Comparison of ENCODE assay signal across 8 cellular contexts in the genomic region with DNA sequence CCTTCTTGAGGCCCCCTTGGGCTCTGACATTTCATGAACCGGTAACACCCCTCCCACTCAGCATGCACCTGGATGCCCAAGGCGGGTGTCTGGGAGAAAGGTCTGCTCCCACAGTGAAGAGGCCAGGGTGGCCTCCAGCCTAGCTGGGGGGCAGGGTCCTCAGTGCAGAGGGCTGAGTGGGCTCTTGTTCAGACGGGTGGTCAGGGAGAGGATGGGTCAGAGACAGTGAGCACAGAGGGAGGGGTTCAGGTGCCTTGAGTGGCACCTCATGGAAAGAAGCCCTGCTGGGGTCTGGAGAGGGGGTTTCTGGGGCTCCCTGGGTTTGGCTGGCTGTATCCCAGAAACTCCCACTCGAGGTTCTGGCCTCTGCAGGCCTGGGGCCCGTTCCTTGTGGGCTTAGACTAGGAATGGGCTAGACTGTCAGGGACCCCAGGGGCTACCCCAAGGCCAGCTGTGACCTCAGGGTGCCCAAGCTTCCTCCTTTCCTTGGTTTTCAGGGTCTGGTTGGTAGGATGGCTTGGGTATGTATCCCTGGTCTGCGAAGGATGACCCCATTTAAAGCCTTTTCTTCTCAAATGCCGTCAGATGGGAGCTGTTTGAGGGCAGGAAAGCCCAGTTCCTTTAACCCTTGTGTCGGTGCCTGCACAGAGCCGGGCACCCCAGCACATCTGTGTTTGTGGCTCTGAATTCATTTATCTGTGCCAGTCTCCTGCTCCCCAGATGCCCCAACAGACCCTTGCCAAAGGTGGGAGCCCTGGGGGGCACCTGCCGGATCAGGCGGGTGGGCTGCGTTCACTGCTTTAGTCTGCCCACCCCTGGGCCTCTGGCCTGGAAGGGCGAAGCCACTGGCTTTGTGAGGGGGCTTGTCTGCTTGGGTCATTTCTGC. TPM values are rescaled to one million over a fixed set of nuclear protein-coding genes. Genes with fewer than 3 reads are reported as not detected.
DNase-seq lines count a peak whose midpoint lies in the region; ATAC-seq, FAIRE-seq and TF ChIP-seq lines count a peak whose summit lies in the region.

No MANE protein-coding gene starts in this region.

- H3K4me1 Mint-ChIP-seq in neural crest cell: peaks cover 29% of the 10 kb centered on the region

- H3K36me3 Mint-ChIP-seq in neural crest cell (ENCODE audit: low read depth): no peaks in the 10 kb centered on the region

- no peak for FAIRE-seq in H54 (lab: Jason Lieb, UNC)

- H2BK15ac ChIP-seq in IMR-90 (ENCODE audit: low read depth, low read length): no peak overlapping the region

- no peaks in the 10 kb centered on the region for H3K27me3 ChIP-seq in IMR-90 (ENCODE audit: control insufficient read depth, insufficient read depth, low read length)
- H3K27me3 ChIP-seq in effector memory CD4-positive, alpha-beta T cell (replicated peaks; ENCODE audit: control insufficient read depth, insufficient read depth, low read length, poor library complexity, severe bottlenecking): peaks cover 17% of the 10 kb centered on the region

- H3K56ac ChIP-seq in IMR-90 (ENCODE audit: extremely low read depth, insufficient read depth, low read length): no peak overlapping the region

- peak overlapping the region; percentile 18 to 64; a peak in 2 of 4 replicates for H4K8ac ChIP-seq in IMR-90 (ENCODE audit: low read depth in 2 of 2, low read length in 2 of 2)

- H2BK120ac ChIP-seq in IMR-90 (ENCODE audit: low read depth, low read length): peak overlapping the region; percentile 68

- in situ Hi-C loops in IMR-90 (cut with MboI; ENCODE audit: low sequenced_read_pairs): no loop called here

- 80% methylated on average over 1 of the region's 13 CpGs; no CpG with 5 or more reads in 1 of the 2 experiments for WGBS in IMR-90 (ENCODE audit: extremely low coverage in 2 of 2, insufficient read length in 1 of 2), 2 experiments

- dilution Hi-C loops in IMR-90 (cut with HindIII; ENCODE audit: low sequenced_read_pairs, unreplicated experiment): no loop called here

- H3K79me1 ChIP-seq in IMR-90 (ENCODE audit: low read depth in 1 of 2, low read length in 2 of 2): peaks cover 9 to 26% of the 10 kb centered on the region in 2 experiments; a peak in 3 of 4 replicates

- intact Hi-C loops in IMR-90 (cut with micrococcal nuclease): loop anchor here (1.0 kb wide), 1 partner anchor 54 kb away; no protein-coding TSS in a partner anchor

- H2AK5ac ChIP-seq in IMR-90 (ENCODE audit: low read depth, low read length): peak overlapping the region; percentile 85

- no peaks in the 10 kb centered on the region for H3K9me3 ChIP-seq in IMR-90 (ENCODE audit: control insufficient read depth, insufficient read depth, low read length)
- no peaks in the 10 kb centered on the region for H3K9me3 ChIP-seq in effector memory CD4-positive, alpha-beta T cell (ENCODE audit: control insufficient read depth, low read length)

- no peak overlapping the region for H4K5ac ChIP-seq in IMR-90 (ENCODE audit: low read depth, low read length)

- H3K23ac ChIP-seq in IMR-90 (ENCODE audit: low read depth, low read length): peak overlapping the region; percentile 97

- H2BK20ac ChIP-seq in IMR-90 (ENCODE audit: low read depth, low read length): 0 out of 2 replicates have a peak overlapping the region, but pooled peaks have one; percentile 24

- POLR2A ChIA-PET in IMR-90 (lab: Charles Lee; ENCODE audit: unreplicated experiment): interaction anchor here (0.6 kb wide), 1 partner anchor 97 kb away, joined by 3 read pairs; no protein-coding TSS in a partner anchor

- peak overlapping the region; percentile 96 for H2AK9ac ChIP-seq in IMR-90 (replicated peaks; ENCODE audit: low read depth, low read length, poor library complexity)

- H3K9ac ChIP-seq in IMR-90 (ENCODE audit: low read depth, low read length): peak overlapping the region; percentile 86

- peak overlapping the region; percentile 89 for H3K4me3 Mint-ChIP-seq in neural crest cell

- no peak overlapping the region; the same call in 1 of the 2 replicates for H3K18ac ChIP-seq in IMR-90 (ENCODE audit: low read depth, low read length)

- H3K27ac ChIP-seq in IMR-90 (ENCODE audit: insufficient read depth, low read length): no peak overlapping the region
- no peak overlapping the region for H3K27ac ChIP-seq in effector memory CD4-positive, alpha-beta T cell (ENCODE audit: insufficient read depth, low read length, poor library complexity, severe bottlenecking)

- H3K4me3 ChIP-seq in AG09309 (ENCODE audit: control insufficient read depth, low read depth, low read length): peak overlapping the region; percentile 55
- H3K4me3 ChIP-seq in IMR-90 (ENCODE audit: insufficient read depth, low read depth, low read length): peak overlapping the region; percentile 80
- H3K4me3 ChIP-seq in effector memory CD4-positive, alpha-beta T cell (ENCODE audit: insufficient read depth, low read depth, low read length, poor library complexity, severe bottlenecking): peak overlapping the region; percentile 28

- peak overlapping the region; percentile 86 for H3K4me2 ChIP-seq in IMR-90 (ENCODE audit: low read depth, low read length)

- ATAC-seq in IMR-90 (ENCODE audit: low read depth) (no peak), GM18861 (IDR thresholded peaks at IDR 0.05; ENCODE audit: unreplicated experiment) (no peak)

- TF ChIP-seq CTCF in AG09309 (IDR thresholded peaks at IDR 0.05; ENCODE audit: control insufficient read depth, insufficient read depth, low read depth, low read length, missing control alignments): no peak
- TF ChIP-seq CTCF in IMR-90 (conservative IDR thresholded peaks at IDR 0.05; ENCODE audit: low read depth, low read length): no peak
- no peak for TF ChIP-seq CTCF in neural crest cell (conservative IDR thresholded peaks at IDR 0.05)

- H3K9me1 ChIP-seq in IMR-90 (ENCODE audit: insufficient read depth, low read length): peaks cover 17% of the 10 kb centered on the region

- H2AFZ ChIP-seq in IMR-90 (replicated peaks; ENCODE audit: low read length, poor library complexity): peak overlapping the region; percentile 99

- no peaks in the 10 kb centered on the region for H3K9me3 Mint-ChIP-seq in neural crest cell

- H3K36me3 ChIP-seq in IMR-90 (ENCODE audit: control insufficient read depth, insufficient read depth, low read length): no peaks in the 10 kb centered on the region
- no peaks in the 10 kb centered on the region for H3K36me3 ChIP-seq in effector memory CD4-positive, alpha-beta T cell (ENCODE audit: control insufficient read depth, insufficient read depth, low read length)

- peaks cover 15% of the 10 kb centered on the region for H3K4me1 ChIP-seq in IMR-90 (ENCODE audit: control insufficient read depth, insufficient read depth, low read length)
- peaks cover 5% of the 10 kb centered on the region for H3K4me1 ChIP-seq in effector memory CD4-positive, alpha-beta T cell (ENCODE audit: control insufficient read depth, insufficient read depth, low read length, poor library complexity, severe bottlenecking)

- H3K27ac Mint-ChIP-seq in neural crest cell (ENCODE audit: unreplicated experiment): peak overlapping the region; percentile 91

- H2BK5ac ChIP-seq in IMR-90 (ENCODE audit: low read depth, low read length, poor library complexity, severe bottlenecking): no peak overlapping the region

- BruUV-seq in IMR-90 (replicated peaks; lab: Mats Ljungman, UMichigan): no TSS peak

- peak overlapping the region; percentile 97 for H3K14ac ChIP-seq in IMR-90 (replicated peaks; ENCODE audit: low read depth, low read length)

- CTCF ChIA-PET in IMR-90 (lab: Yijun Ruan, JAX): interaction anchor here (0.9 kb wide), 1 partner anchor 164 kb away, joined by 4 read pairs; no protein-coding TSS in a partner anchor

- peak overlapping the region; percentile 62; the same call in 1 of the 2 replicates for H4K91ac ChIP-seq in IMR-90 (ENCODE audit: insufficient read depth, low read depth, low read length)

- no peak for TF ChIP-seq POLR2A in IMR-90 (IDR thresholded peaks at IDR 0.05; ENCODE audit: low read depth, low read length)
- TF ChIP-seq POLR2A in H54 (IDR thresholded peaks at IDR 0.05; ENCODE audit: low read depth, low read length): no peak

- DNase-seq in AG09309 (ENCODE audit: low read depth) (no peak), IMR-90 (no peak), neural crest cell (ENCODE audit: low read depth, low spot score) (no peak), NCI-H2081 treated with DMSO at 0.1 percent for 48 hours (lab: John Stamatoyannopoulos, UW) (no peak), EL (no peak), H54 (ENCODE audit: insufficient read length, low spot score) (no peak)
- no peak for DNase-seq in effector memory CD4-positive, alpha-beta T cell

- TF ChIP-seq RAD21 in IMR-90 (IDR thresholded peaks at IDR 0.05; ENCODE audit: low read length): no peak

- no peaks in the 10 kb centered on the region for H3K27me3 Mint-ChIP-seq in neural crest cell (ENCODE audit: low read depth)

- peak overlapping the region; percentile 86 for H3K4ac ChIP-seq in IMR-90 (ENCODE audit: low read depth, low read length)

- peaks cover 12% of the 10 kb centered on the region for H4K20me1 ChIP-seq in IMR-90 (ENCODE audit: insufficient read depth, low read length)

TF ChIP-seq in IMR-90, 13 proteins besides CTCF, POLR2A, EP300 and RAD21 (continues in another document):
- TF ChIP-seq BHLHE40 (IDR thresholded peaks at IDR 0.05; ENCODE audit: low read depth, low read length) (no peak), NFE2L2 (IDR thresholded peaks at IDR 0.05; ENCODE audit: low read depth, low read length) (no peak), RCOR1 (IDR thresholded peaks at IDR 0.05; ENCODE audit: insufficient replicate concordance, low read length) (no peak)
- TF ChIP-seq, protein P1, sequence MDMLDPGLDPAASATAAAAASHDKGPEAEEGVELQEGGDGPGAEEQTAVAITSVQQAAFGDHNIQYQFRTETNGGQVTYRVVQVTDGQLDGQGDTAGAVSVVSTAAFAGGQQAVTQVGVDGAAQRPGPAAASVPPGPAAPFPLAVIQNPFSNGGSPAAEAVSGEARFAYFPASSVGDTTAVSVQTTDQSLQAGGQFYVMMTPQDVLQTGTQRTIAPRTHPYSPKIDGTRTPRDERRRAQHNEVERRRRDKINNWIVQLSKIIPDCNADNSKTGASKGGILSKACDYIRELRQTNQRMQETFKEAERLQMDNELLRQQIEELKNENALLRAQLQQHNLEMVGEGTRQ (IDR thresholded peaks at IDR 0.05; ENCODE audit: low read depth, low read length): no peak

RNA-seq across cellular contexts. Expression of a gene that starts 1.3 kb away (rescaled TPM):
- 6.3 and 19.7 TPM in 2 replicates for total RNA-seq in IMR-90 (2012; rRNA removed)
- polyA plus RNA-seq in IMR-90 (2012; rRNA removed): 81.5 and 82.8 TPM in 2 replicates
- polyA plus RNA-seq in IMR-90 (2012; cell fraction: cytosol; rRNA removed): 12.5 and 103 TPM in 2 replicates
- polyA plus RNA-seq in IMR-90 (2012; cell fraction: nucleus; rRNA removed; ENCODE audit: low replicate concordance): 69.4 and 179 TPM in 2 replicates
- total RNA-seq in neural crest cell: 30.0 and 30.4 TPM in 2 replicates

RNA-seq across cellular contexts. Expression of a gene that starts 31.6 kb away (rescaled TPM):
- total RNA-seq in IMR-90 (2012; rRNA removed) (2,871 and 3,750 TPM in 2 replicates), neural crest cell (2,294 and 2,333 TPM in 2 replicates)
- 3,097 and 3,312 TPM in 2 replicates for polyA plus RNA-seq in IMR-90 (2012; rRNA removed)
- polyA plus RNA-seq in IMR-90 (2012; cell fraction: cytosol; rRNA removed): 2,912 and 3,812 TPM in 2 replicates
- 2,181 and 2,704 TPM in 2 replicates for polyA plus RNA-seq in IMR-90 (2012; cell fraction: nucleus; rRNA removed; ENCODE audit: low replicate concordance)

RNA-seq across cellular contexts. Expression of a gene that starts 48.5 kb away (rescaled TPM):
- 7.2 and 9.9 TPM in 2 replicates for total RNA-seq in IMR-90 (2012; rRNA removed)
- polyA plus RNA-seq in IMR-90 (2012; rRNA removed): 18.8 and 26.0 TPM in 2 replicates
- polyA plus RNA-seq in IMR-90 (2012; cell fraction: cytosol; rRNA removed): 32.3 and 42.2 TPM in 2 replicates
- 24.3 and 49.5 TPM in 2 replicates for polyA plus RNA-seq in IMR-90 (2012; cell fraction: nucleus; rRNA removed; ENCODE audit: low replicate concordance)
- total RNA-seq in neural crest cell: 33.8 and 38.3 TPM in 2 replicates

Comparison
In these comparisons a context has a peak if more than half of its experiments do, and no peak if none do; other contexts are left out.
1. H3K4me3 ChIP-seq: peak in every context shown above with its lines; median percentile 80 in IMR-90; 55 in AG09309; 28 in effector memory CD4-positive, alpha-beta T cell.